Comparison of ENCODE assay signal across 1 cellular context in the genomic region with DNA sequence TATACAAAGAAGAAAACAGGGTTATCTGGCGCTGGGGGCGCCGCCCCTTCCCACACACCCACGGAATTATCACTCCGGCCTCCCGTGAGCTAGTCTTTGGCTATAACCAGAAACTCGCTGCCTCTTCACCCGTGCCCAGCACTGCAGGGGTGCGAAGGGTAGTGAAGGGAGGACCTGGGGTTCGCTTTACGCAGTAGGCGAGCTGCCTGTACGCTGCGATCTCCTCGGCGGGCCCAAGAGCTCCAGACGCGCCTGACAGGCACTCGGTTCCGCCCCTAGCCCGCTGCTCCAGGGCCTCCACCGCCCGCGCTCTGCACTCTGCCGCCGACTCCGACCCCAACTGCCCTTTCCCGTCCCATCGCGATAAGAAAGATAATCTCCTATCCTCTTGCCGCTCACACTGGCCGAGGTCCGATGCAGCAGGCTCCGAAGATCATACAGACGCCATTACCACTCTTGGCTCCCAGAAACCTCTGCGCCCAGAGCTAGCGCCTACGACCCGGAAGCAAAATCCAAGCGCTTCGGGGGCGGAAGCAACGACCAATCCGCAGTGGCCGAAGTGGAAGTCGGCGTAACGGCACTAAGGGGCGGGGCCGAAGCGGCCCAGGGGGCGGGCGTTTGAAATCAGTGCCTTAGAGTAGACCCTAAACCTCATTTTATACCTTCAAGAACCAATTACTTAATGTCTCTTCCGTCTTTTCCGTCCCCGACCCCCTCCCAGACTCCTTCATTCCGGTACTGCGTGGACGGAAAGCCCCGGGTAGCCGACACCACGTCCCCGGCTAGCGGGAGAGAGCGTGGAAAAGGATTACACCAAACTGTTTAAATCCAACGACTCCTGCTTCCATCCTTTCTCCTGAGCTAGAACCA.
TF ChIP-seq lines count a peak whose summit lies in the region.

A gene (minus strand): TSS at position 458 of the 870 bp plus-strand sequence. CDS start 1,371 bp downstream, outside the sequence.
A gene (plus strand): TSS at position 611 of the 870 bp plus-strand sequence. CDS start 23,664 bp downstream, outside the sequence.

TF ChIP-seq in H1, 55 proteins besides CTCF, POLR2A, EP300 and RAD21 (continued from another document):
- TF ChIP-seq FOSL1 (IDR thresholded peaks at IDR 0.05; ENCODE audit: insufficient read depth, low read depth, low read length) = no peak
- peak; percentile 95 for TF ChIP-seq PHF8 (conservative IDR thresholded peaks at IDR 0.05; ENCODE audit: low read depth, low read length)
- TF ChIP-seq, protein P1, sequence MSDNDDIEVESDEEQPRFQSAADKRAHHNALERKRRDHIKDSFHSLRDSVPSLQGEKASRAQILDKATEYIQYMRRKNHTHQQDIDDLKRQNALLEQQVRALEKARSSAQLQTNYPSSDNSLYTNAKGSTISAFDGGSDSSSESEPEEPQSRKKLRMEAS (IDR thresholded peaks at IDR 0.05) = no peak
- no peak for TF ChIP-seq POU5F1 (IDR thresholded peaks at IDR 0.05; ENCODE audit: low read depth, low read length)
- TF ChIP-seq CBX8 (IDR thresholded peaks at IDR 0.05; ENCODE audit: borderline replicate concordance, low read depth, low read length) = no peak
- peak; percentile 95 for TF ChIP-seq POLR2AphosphoS5 (IDR thresholded peaks at IDR 0.05; ENCODE audit: low read depth, low read length)
- no peak for TF ChIP-seq CTBP2 (IDR thresholded peaks at IDR 0.05; ENCODE audit: borderline replicate concordance, insufficient read depth, insufficient read length, low read length)
- no peak for TF ChIP-seq BRCA1 (IDR thresholded peaks at IDR 0.05; ENCODE audit: low read depth, low read length)
- no peak for TF ChIP-seq RXRA (IDR thresholded peaks at IDR 0.05; ENCODE audit: insufficient read depth, low read depth, low read length)
- TF ChIP-seq, protein P2, sequence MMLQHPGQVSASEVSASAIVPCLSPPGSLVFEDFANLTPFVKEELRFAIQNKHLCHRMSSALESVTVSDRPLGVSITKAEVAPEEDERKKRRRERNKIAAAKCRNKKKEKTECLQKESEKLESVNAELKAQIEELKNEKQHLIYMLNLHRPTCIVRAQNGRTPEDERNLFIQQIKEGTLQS (IDR thresholded peaks at IDR 0.05; ENCODE audit: insufficient read depth, low read depth, low read length) = no peak
- TF ChIP-seq JUN (IDR thresholded peaks at IDR 0.05; ENCODE audit: low read depth, low read length) = no peak
- no peak for TF ChIP-seq BCL11A (IDR thresholded peaks at IDR 0.05; ENCODE audit: low read depth in 2 of 2, low read length in 2 of 2)
- peak; percentile 90 for TF ChIP-seq TBP (IDR thresholded peaks at IDR 0.05; ENCODE audit: low read depth, low read length)
- TF ChIP-seq SRF (IDR thresholded peaks at IDR 0.05; ENCODE audit: low read depth, low read length) = no peak
- TF ChIP-seq, protein P3, sequence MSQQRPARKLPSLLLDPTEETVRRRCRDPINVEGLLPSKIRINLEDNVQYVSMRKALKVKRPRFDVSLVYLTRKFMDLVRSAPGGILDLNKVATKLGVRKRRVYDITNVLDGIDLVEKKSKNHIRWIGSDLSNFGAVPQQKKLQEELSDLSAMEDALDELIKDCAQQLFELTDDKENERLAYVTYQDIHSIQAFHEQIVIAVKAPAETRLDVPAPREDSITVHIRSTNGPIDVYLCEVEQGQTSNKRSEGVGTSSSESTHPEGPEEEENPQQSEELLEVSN (IDR thresholded peaks at IDR 0.05) = no peak
- TF ChIP-seq TAF7 (optimal IDR thresholded peaks at IDR 0.05; ENCODE audit: borderline replicate concordance, low read depth, low read length) = peak; percentile 71
- TF ChIP-seq HDAC2 (IDR thresholded peaks at IDR 0.05; ENCODE audit: borderline replicate concordance in 1 of 2, low read depth in 2 of 2, low read length in 2 of 2) = 0 out of 4 replicates have a peak, but pooled peaks of 1 of the 2 experiments have one; percentile 43
- no peak for TF ChIP-seq TEAD4 (IDR thresholded peaks at IDR 0.05; ENCODE audit: low read depth, low read length)
- no peak for TF ChIP-seq CHD1 (IDR thresholded peaks at IDR 0.05; ENCODE audit: low read depth, low read length)
- peak; percentile 92 for TF ChIP-seq KDM5A (IDR thresholded peaks at IDR 0.05; ENCODE audit: low read length)
- TF ChIP-seq SP1 (IDR thresholded peaks at IDR 0.05; ENCODE audit: low read depth, low read length) = peak; percentile 72; the same call in 1 of the 2 replicates
- no peak for TF ChIP-seq TCF12 (IDR thresholded peaks at IDR 0.05; ENCODE audit: low read depth, low read length)
- TF ChIP-seq ZNF274 (IDR thresholded peaks at IDR 0.05; ENCODE audit: borderline replicate concordance, extremely low read depth, low read length) = no peak
- peak; percentile 78 for TF ChIP-seq EGR1 (IDR thresholded peaks at IDR 0.05; ENCODE audit: borderline replicate concordance, low read depth, low read length)
- no peak for TF ChIP-seq MAFK (IDR thresholded peaks at IDR 0.05; ENCODE audit: low read depth, low read length)
- TF ChIP-seq RFX5 (IDR thresholded peaks at IDR 0.05; ENCODE audit: borderline replicate concordance, low read depth, low read length) = no peak
- TF ChIP-seq SAP30 (IDR thresholded peaks at IDR 0.05; ENCODE audit: insufficient read depth, insufficient replicate concordance, low read length) = no peak
- TF ChIP-seq KDM4A (IDR thresholded peaks at IDR 0.05; ENCODE audit: low read depth, low read length, severe bottlenecking) = peak; percentile 92
- TF ChIP-seq RBBP5 (IDR thresholded peaks at IDR 0.05; ENCODE audit: borderline replicate concordance, low read depth, low read length) = peak; percentile 93
- TF ChIP-seq ASH2L (IDR thresholded peaks at IDR 0.05; ENCODE audit: low read length) = peak; percentile 97
- TF ChIP-seq, protein P4, sequence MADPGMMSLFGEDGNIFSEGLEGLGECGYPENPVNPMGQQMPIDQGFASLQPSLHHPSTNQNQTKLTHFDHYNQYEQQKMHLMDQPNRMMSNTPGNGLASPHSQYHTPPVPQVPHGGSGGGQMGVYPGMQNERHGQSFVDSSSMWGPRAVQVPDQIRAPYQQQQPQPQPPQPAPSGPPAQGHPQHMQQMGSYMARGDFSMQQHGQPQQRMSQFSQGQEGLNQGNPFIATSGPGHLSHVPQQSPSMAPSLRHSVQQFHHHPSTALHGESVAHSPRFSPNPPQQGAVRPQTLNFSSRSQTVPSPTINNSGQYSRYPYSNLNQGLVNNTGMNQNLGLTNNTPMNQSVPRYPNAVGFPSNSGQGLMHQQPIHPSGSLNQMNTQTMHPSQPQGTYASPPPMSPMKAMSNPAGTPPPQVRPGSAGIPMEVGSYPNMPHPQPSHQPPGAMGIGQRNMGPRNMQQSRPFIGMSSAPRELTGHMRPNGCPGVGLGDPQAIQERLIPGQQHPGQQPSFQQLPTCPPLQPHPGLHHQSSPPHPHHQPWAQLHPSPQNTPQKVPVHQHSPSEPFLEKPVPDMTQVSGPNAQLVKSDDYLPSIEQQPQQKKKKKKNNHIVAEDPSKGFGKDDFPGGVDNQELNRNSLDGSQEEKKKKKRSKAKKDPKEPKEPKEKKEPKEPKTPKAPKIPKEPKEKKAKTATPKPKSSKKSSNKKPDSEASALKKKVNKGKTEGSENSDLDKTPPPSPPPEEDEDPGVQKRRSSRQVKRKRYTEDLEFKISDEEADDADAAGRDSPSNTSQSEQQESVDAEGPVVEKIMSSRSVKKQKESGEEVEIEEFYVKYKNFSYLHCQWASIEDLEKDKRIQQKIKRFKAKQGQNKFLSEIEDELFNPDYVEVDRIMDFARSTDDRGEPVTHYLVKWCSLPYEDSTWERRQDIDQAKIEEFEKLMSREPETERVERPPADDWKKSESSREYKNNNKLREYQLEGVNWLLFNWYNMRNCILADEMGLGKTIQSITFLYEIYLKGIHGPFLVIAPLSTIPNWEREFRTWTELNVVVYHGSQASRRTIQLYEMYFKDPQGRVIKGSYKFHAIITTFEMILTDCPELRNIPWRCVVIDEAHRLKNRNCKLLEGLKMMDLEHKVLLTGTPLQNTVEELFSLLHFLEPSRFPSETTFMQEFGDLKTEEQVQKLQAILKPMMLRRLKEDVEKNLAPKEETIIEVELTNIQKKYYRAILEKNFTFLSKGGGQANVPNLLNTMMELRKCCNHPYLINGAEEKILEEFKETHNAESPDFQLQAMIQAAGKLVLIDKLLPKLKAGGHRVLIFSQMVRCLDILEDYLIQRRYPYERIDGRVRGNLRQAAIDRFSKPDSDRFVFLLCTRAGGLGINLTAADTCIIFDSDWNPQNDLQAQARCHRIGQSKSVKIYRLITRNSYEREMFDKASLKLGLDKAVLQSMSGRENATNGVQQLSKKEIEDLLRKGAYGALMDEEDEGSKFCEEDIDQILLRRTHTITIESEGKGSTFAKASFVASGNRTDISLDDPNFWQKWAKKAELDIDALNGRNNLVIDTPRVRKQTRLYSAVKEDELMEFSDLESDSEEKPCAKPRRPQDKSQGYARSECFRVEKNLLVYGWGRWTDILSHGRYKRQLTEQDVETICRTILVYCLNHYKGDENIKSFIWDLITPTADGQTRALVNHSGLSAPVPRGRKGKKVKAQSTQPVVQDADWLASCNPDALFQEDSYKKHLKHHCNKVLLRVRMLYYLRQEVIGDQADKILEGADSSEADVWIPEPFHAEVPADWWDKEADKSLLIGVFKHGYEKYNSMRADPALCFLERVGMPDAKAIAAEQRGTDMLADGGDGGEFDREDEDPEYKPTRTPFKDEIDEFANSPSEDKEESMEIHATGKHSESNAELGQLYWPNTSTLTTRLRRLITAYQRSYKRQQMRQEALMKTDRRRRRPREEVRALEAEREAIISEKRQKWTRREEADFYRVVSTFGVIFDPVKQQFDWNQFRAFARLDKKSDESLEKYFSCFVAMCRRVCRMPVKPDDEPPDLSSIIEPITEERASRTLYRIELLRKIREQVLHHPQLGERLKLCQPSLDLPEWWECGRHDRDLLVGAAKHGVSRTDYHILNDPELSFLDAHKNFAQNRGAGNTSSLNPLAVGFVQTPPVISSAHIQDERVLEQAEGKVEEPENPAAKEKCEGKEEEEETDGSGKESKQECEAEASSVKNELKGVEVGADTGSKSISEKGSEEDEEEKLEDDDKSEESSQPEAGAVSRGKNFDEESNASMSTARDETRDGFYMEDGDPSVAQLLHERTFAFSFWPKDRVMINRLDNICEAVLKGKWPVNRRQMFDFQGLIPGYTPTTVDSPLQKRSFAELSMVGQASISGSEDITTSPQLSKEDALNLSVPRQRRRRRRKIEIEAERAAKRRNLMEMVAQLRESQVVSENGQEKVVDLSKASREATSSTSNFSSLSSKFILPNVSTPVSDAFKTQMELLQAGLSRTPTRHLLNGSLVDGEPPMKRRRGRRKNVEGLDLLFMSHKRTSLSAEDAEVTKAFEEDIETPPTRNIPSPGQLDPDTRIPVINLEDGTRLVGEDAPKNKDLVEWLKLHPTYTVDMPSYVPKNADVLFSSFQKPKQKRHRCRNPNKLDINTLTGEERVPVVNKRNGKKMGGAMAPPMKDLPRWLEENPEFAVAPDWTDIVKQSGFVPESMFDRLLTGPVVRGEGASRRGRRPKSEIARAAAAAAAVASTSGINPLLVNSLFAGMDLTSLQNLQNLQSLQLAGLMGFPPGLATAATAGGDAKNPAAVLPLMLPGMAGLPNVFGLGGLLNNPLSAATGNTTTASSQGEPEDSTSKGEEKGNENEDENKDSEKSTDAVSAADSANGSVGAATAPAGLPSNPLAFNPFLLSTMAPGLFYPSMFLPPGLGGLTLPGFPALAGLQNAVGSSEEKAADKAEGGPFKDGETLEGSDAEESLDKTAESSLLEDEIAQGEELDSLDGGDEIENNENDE (IDR thresholded peaks at IDR 0.05; ENCODE audit: insufficient replicate concordance, low read length) = no peak
- TF ChIP-seq JUND (IDR thresholded peaks at IDR 0.05; ENCODE audit: low read length) = no peak
- peak; percentile 93 for TF ChIP-seq GABPA (IDR thresholded peaks at IDR 0.05; ENCODE audit: borderline replicate concordance, insufficient read depth, low read length)
- TF ChIP-seq YY1 (IDR thresholded peaks at IDR 0.05; ENCODE audit: low read depth, low read length) = peak; percentile 96
- no peak for TF ChIP-seq KDM1A (IDR thresholded peaks at IDR 0.05; ENCODE audit: borderline replicate concordance, low read length)
- no peak for TF ChIP-seq CEBPB (IDR thresholded peaks at IDR 0.05; ENCODE audit: low read depth, low read length)
- no peak for TF ChIP-seq EZH2 (IDR thresholded peaks at IDR 0.05; ENCODE audit: low read depth, low read length, severe bottlenecking)
- TF ChIP-seq HDAC6 (IDR thresholded peaks at IDR 0.05; ENCODE audit: low read depth, low read length) = no peak
- no peak for TF ChIP-seq GTF2F1 (IDR thresholded peaks at IDR 0.05; ENCODE audit: borderline replicate concordance, low read depth, low read length)
- TF ChIP-seq, protein P5, sequence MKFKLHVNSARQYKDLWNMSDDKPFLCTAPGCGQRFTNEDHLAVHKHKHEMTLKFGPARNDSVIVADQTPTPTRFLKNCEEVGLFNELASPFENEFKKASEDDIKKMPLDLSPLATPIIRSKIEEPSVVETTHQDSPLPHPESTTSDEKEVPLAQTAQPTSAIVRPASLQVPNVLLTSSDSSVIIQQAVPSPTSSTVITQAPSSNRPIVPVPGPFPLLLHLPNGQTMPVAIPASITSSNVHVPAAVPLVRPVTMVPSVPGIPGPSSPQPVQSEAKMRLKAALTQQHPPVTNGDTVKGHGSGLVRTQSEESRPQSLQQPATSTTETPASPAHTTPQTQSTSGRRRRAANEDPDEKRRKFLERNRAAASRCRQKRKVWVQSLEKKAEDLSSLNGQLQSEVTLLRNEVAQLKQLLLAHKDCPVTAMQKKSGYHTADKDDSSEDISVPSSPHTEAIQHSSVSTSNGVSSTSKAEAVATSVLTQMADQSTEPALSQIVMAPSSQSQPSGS (IDR thresholded peaks at IDR 0.05; ENCODE audit: low read length) = no peak
- TF ChIP-seq BACH1 (IDR thresholded peaks at IDR 0.05; ENCODE audit: low read length) = no peak
- TF ChIP-seq SP4 (IDR thresholded peaks at IDR 0.05; ENCODE audit: low read length) = 0 out of 2 replicates have a peak, but pooled peaks have one; percentile 42
- TF ChIP-seq, protein P6, sequence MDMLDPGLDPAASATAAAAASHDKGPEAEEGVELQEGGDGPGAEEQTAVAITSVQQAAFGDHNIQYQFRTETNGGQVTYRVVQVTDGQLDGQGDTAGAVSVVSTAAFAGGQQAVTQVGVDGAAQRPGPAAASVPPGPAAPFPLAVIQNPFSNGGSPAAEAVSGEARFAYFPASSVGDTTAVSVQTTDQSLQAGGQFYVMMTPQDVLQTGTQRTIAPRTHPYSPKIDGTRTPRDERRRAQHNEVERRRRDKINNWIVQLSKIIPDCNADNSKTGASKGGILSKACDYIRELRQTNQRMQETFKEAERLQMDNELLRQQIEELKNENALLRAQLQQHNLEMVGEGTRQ (IDR thresholded peaks at IDR 0.05; ENCODE audit: low read length) = no peak
- TF ChIP-seq SIN3A (conservative IDR thresholded peaks at IDR 0.05 in 1 of 2, IDR thresholded peaks at IDR 0.05 in 1 of 2; ENCODE audit: low read depth in 1 of 2, low read length in 2 of 2) = peak in 1 of 2 experiments; percentile 90; a peak in 3 of 4 replicates
- TF ChIP-seq CBX5 (IDR thresholded peaks at IDR 0.05; ENCODE audit: low read depth, low read length) = no peak
- peak; percentile 18; the same call in 1 of the 2 replicates for TF ChIP-seq SIX5 (IDR thresholded peaks at IDR 0.05; ENCODE audit: low read depth, low read length)
- no peak for TF ChIP-seq NANOG (IDR thresholded peaks at IDR 0.05; ENCODE audit: insufficient read depth, low read depth, low read length, poor library complexity, severe bottlenecking)
- TF ChIP-seq RNF2 (IDR thresholded peaks at IDR 0.05; ENCODE audit: borderline replicate concordance, low read depth, low read length, missing control alignments, poor library complexity, severe bottlenecking) = no peak
- no peak for TF ChIP-seq SIRT6 (IDR thresholded peaks at IDR 0.05; ENCODE audit: low read length)
- TF ChIP-seq NRF1 (IDR thresholded peaks at IDR 0.05; ENCODE audit: low read depth, low read length) = no peak
- TF ChIP-seq TAF1 (IDR thresholded peaks at IDR 0.05; ENCODE audit: low read depth, low read length) = peak; percentile 95
